In the genomic region with DNA sequence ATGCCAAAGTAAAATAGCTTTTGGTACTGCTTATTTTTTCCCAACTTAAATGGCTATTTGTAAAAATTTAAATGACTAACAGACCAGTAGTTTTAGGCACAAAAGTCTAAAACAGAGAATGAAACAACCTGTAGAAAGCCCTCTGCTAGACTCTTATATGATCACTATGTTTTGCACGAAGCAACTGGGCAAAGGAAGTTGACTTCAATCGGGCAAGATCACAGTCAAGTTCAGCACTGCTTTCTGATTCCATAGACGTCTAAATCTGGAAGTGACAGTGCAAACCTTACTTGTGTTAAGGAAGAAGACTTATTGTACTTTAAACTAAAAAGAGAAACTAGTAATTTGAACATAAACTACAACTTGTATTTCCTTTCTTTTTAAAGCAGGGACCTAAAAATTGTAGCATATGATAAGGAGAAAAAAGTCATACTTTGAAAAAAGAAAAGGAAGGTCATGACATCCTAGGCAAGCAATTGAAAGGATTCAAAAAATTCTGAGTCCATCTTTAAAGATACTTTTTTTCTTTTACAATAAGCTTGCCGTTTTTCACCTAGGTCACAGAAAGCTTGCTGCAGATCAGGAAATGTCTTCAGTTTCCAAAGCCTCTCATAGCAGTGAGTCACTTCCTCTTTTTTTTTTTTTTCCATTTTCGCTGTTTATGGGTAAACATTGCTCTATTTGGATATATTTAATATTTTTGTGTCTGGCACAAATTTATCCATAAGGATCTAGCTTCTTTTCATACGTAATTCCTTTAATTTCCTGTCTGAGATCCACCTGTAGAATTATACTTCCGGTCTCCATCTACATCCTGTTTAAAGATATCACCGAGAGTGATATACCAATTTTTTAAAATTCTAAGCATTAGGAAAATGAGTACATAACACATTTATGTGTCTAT, we compare ENCODE assay signal across 9 cellular contexts.
DNase-seq lines count a peak whose midpoint lies in the region; ATAC-seq lines count a peak whose summit lies in the region.
"Had no signal": no experiment of that assay in that cellular context is flagged by ENCODE, and none has a peak within 500 bp of the region (broad histone marks: within the 10 kb centered on the region; RNA-seq: fewer than 3 reads in every experiment).

No MANE protein-coding gene starts in this region.

- peak; percentile 62 for DNase-seq in CD1c-positive myeloid dendritic cell (ENCODE audit: extremely low spot score)
- peak; percentile 15 for DNase-seq in RPMI7951 (ENCODE audit: low read depth)
- DNase-seq in glomerular endothelial cell (ENCODE audit: extremely low read depth, low read depth, low spot score): peak; percentile 44
- DNase-seq in NCI-H82 treated with DMSO at 0.1 percent for 48 hours (lab: John Stamatoyannopoulos, UW; ENCODE audit: unreplicated experiment): no peak
- no peak for DNase-seq in activated CD8-positive, alpha-beta memory T cell treated with anti-CD3 and anti-CD28 coated beads, Interleukin-2, amount 50 U/mL, for 4 hours
- DNase-seq: stimulated activated CD4-positive, alpha-beta T cell treated with anti-CD3 and anti-CD28 coated beads, Interleukin-4, amount 100 ng/mL, for 24 hours had no signal

- ATAC-seq in GM21447 (IDR thresholded peaks at IDR 0.05; ENCODE audit: unreplicated experiment) (peak; percentile 57), HG03139 (IDR thresholded peaks at IDR 0.05; ENCODE audit: unreplicated experiment) (no peak), GM19324 (IDR thresholded peaks at IDR 0.05; ENCODE audit: low FRiP score, unreplicated experiment) (no peak)

Comparison
In these comparisons a context has a peak if more than half of its experiments do, and no peak if none do; other contexts are left out.
1. DNase-seq: peak in CD1c-positive myeloid dendritic cell (single experiment), RPMI7951 (single experiment) and glomerular endothelial cell (single experiment); none in NCI-H82 treated with DMSO at 0.1 percent for 48 hours (single experiment) and activated CD8-positive, alpha-beta memory T cell treated with anti-CD3 and anti-CD28 coated beads, Interleukin-2, amount 50 U/mL, for 4 hours (single experiment).